ENCODE assay signal across 15 cellular contexts in genomic region chr11:119377112-119377901, GRCh38. TPM values are rescaled to one million over a fixed set of nuclear protein-coding genes. Genes with fewer than 3 reads are reported as not detected.
A peak's percentile ranks its signal among the peaks of the same experiment; 100 is the strongest.
DNase-seq lines count a peak whose midpoint lies in the region; ATAC-seq and TF ChIP-seq lines count a peak whose summit lies in the region.
"Had no signal": no experiment of that assay in that cellular context is flagged by ENCODE, and none has a peak within 500 bp of the region (broad histone marks: within the 10 kb centered on the region; RNA-seq: fewer than 3 reads in every experiment).

No MANE protein-coding gene starts in this region.

- H3K79me2 ChIP-seq in H9 (ENCODE audit: insufficient read depth, low read length) (no peaks in the 10 kb centered on the region), hepatocyte (no peaks in the 10 kb centered on the region)

- H3K27me3 ChIP-seq in H9 (ENCODE audit: insufficient read depth, low read length) (peaks cover 3% of the 10 kb centered on the region; the same call in 1 of the 2 replicates), esophagus squamous epithelium (no peaks in the 10 kb centered on the region), hepatocyte (no peaks in the 10 kb centered on the region)

- intact Hi-C loops in esophagus squamous epithelium (cut with DNase I): no loop called here
- intact Hi-C loops in sciatic nerve (cut with DNase I): no loop called here
- intact Hi-C loops in activated naive CD4-positive, alpha-beta T cell treated with anti-CD3 and anti-CD28 coated beads for 36 hours (cut with micrococcal nuclease): no loop called here

- H3K36me3 ChIP-seq in esophagus squamous epithelium (no peaks in the 10 kb centered on the region), hepatocyte (replicated peaks; ENCODE audit: insufficient read depth, low read depth) (no peaks in the 10 kb centered on the region)

- H4K91ac ChIP-seq in H9 (ENCODE audit: insufficient read length, low read depth, low read length): no peak overlapping the region

- no peak overlapping the region for H3T11ph ChIP-seq in H9 (ENCODE audit: low read length)

- H2AFZ ChIP-seq in H9 (ENCODE audit: low read length) (no peak overlapping the region), hepatocyte (no peak overlapping the region)

- peak overlapping the region; percentile 18 for H3K18ac ChIP-seq in H9 (ENCODE audit: insufficient read length, low read depth, low read length)

- peaks cover 15% of the 10 kb centered on the region for H3K27me3 Mint-ChIP-seq in H9 (ENCODE audit: low read depth)
- H3K27me3 Mint-ChIP-seq in activated naive CD4-positive, alpha-beta T cell treated with anti-CD3 and anti-CD28 coated beads for 36 hours (ENCODE audit: low read depth): no peaks in the 10 kb centered on the region

- no peak overlapping the region for H2BK120ac ChIP-seq in H9 (ENCODE audit: low read depth, low read length, poor library complexity, severe bottlenecking)

- WGBS in H9 (ENCODE audit: extremely low coverage, insufficient read length, low lambda C conversion rate): no CpG with 5 or more reads among the region's 12 CpGs
- 33 to 59% methylated on average over 6 to 9 of the region's 12 CpGs for WGBS in esophagus squamous epithelium, 2 donors
- WGBS in hepatocyte (ENCODE audit: low lambda C conversion rate, missing lambda C conversion rate): 71% methylated on average over 12 of the region's 12 CpGs

- TF ChIP-seq POLR2A in esophagus squamous epithelium (IDR thresholded peaks at IDR 0.05): no peak

- H3K14ac ChIP-seq in H9 (ENCODE audit: insufficient read depth, low read length): no peak overlapping the region

- H4K20me1 ChIP-seq in H9 (ENCODE audit: control insufficient read depth, insufficient read depth, insufficient read length) (no peaks in the 10 kb centered on the region), hepatocyte (ENCODE audit: insufficient read depth, poor library complexity, severe bottlenecking) (no peaks in the 10 kb centered on the region)

- H2BK5ac ChIP-seq in H9 (ENCODE audit: insufficient read length, low read length): no peak overlapping the region

- no peak overlapping the region for H4K5ac ChIP-seq in H9 (ENCODE audit: insufficient read length, low read depth, low read length)

- no peaks in the 10 kb centered on the region for H3K9me2 ChIP-seq in hepatocyte (replicated peaks; ENCODE audit: insufficient read depth)

- H2BK12ac ChIP-seq in H9 (ENCODE audit: insufficient read length, low read depth, low read length): no peak overlapping the region

- no peak overlapping the region for H3K56ac ChIP-seq in H9 (ENCODE audit: insufficient read length, low read depth, low read length)

- peaks cover 15% of the 10 kb centered on the region for H3K23me2 ChIP-seq in H9 (ENCODE audit: insufficient read length, low read depth, low read length, poor library complexity, severe bottlenecking)

- no peak overlapping the region for H4K8ac ChIP-seq in H9 (replicated peaks; ENCODE audit: insufficient read length, low read depth, low read length)

- H3K79me1 ChIP-seq in H9 (ENCODE audit: insufficient read depth, low read depth, low read length, poor library complexity, severe bottlenecking): no peaks in the 10 kb centered on the region

- peak overlapping the region in 2 of 3 experiments; percentile 52 to 90; a peak in 3 of 7 replicates for H3K27ac Mint-ChIP-seq in H9
- no peak overlapping the region for H3K27ac Mint-ChIP-seq in activated naive CD4-positive, alpha-beta T cell treated with anti-CD3 and anti-CD28 coated beads for 36 hours
- H3K27ac Mint-ChIP-seq: activated B cell treated with CpG ODN at 0.5 μM for 24 hours; activated T-helper 1 cell treated with anti-CD3 and anti-CD28 coated beads, Interleukin-12 subunit alpha, Interleukin-12 subunit beta, Interleukin-2, Interleukin-4 antibody, amounts not matched to agents 30 ng/mL and 10 ng/mL and 1 ng/mL, durations not matched to agents 14 hours and 24 hours and 36 hours had no signal

- H3K23ac ChIP-seq in H9 (ENCODE audit: insufficient read length, low read depth, low read length): no peak overlapping the region

- no peak overlapping the region for H3K4me3 Mint-ChIP-seq in H9
- no peak overlapping the region for H3K4me3 Mint-ChIP-seq in activated naive CD4-positive, alpha-beta T cell treated with anti-CD3 and anti-CD28 coated beads for 36 hours
- H3K4me3 Mint-ChIP-seq: activated B cell treated with CpG ODN at 0.5 μM for 24 hours; activated T-helper 1 cell treated with anti-CD3 and anti-CD28 coated beads, Interleukin-12 subunit alpha, Interleukin-12 subunit beta, Interleukin-2, Interleukin-4 antibody, amounts not matched to agents 30 ng/mL and 10 ng/mL and 1 ng/mL, durations not matched to agents 14 hours and 24 hours and 36 hours; HFFc6 had no signal

- no peak overlapping the region for H2AK5ac ChIP-seq in H9 (ENCODE audit: insufficient read length, low read length)

- DNase-seq in H9 (no peak), NCI-H69 (lab: John Stamatoyannopoulos, UW) (peak; percentile 47), esophagus squamous epithelium (lab: John Stamatoyannopoulos, UW) (no peak), sciatic nerve (ENCODE audit: low spot score) (peak; percentile 57), hepatocyte (ENCODE audit: low spot score) (no peak)
- DNase-seq in activated naive CD4-positive, alpha-beta T cell treated with anti-CD3 and anti-CD28 coated beads for 36 hours: no peak
- no peak for DNase-seq in activated CD8-positive, alpha-beta memory T cell treated with anti-CD3 and anti-CD28 coated beads, Interleukin-2, amount 50 U/mL, for 4 hours
- DNase-seq: activated B cell treated with CpG ODN at 0.5 μM for 24 hours, Calu3, HFFc6, NCI-H510A had no signal

- peaks cover 3% of the 10 kb centered on the region; the same call in 1 of the 2 replicates for H3K4me1 ChIP-seq in H9 (ENCODE audit: insufficient read depth, low read length)
- H3K4me1 ChIP-seq in esophagus squamous epithelium: peaks cover 17 to 81% (median 45%) of the 10 kb centered on the region in 3 donors
- peaks cover 20% of the 10 kb centered on the region for H3K4me1 ChIP-seq in hepatocyte (ENCODE audit: insufficient read depth)

- TF ChIP-seq CTCF in H9 (conservative IDR thresholded peaks at IDR 0.05) (no peak), esophagus squamous epithelium (IDR thresholded peaks at IDR 0.05) (no peak), hepatocyte (IDR thresholded peaks at IDR 0.05; ENCODE audit: poor library complexity) (no peak)

- H3K4me3 ChIP-seq in esophagus squamous epithelium: no peak overlapping the region
- H3K4me3 ChIP-seq in hepatocyte: no peak overlapping the region

- no peak overlapping the region for H3K4ac ChIP-seq in H9 (ENCODE audit: low read depth, low read length)

- H2BK20ac ChIP-seq in H9 (ENCODE audit: low read depth, low read length, poor library complexity, severe bottlenecking): no peak overlapping the region

- H2BK15ac ChIP-seq in H9 (ENCODE audit: low read depth, low read length): no peak overlapping the region

- peaks cover 0 to 3% (median 0%) of the 10 kb centered on the region in 3 experiments; a peak in 1 of 7 replicates for H3K36me3 Mint-ChIP-seq in H9 (ENCODE audit: insufficient read depth in 1 of 3, low read depth in 3 of 3)
- no peaks in the 10 kb centered on the region for H3K36me3 Mint-ChIP-seq in activated naive CD4-positive, alpha-beta T cell treated with anti-CD3 and anti-CD28 coated beads for 36 hours (ENCODE audit: low read depth)

- H3K9me3 ChIP-seq in H9 (ENCODE audit: control insufficient read depth, low read depth, low read length): no peaks in the 10 kb centered on the region
- H3K9me3 ChIP-seq in esophagus squamous epithelium: no peaks in the 10 kb centered on the region
- H3K9me3 ChIP-seq in hepatocyte (ENCODE audit: low read depth): no peaks in the 10 kb centered on the region

- H3K4me2 ChIP-seq in H9 (ENCODE audit: insufficient read depth, insufficient read length, low read length): no peak overlapping the region
- H3K4me2 ChIP-seq in hepatocyte: no peak overlapping the region
- H3K4me2 ChIP-seq: KMS-11 had no signal

- CTCF ChIA-PET in activated naive CD4-positive, alpha-beta T cell treated with anti-CD3 and anti-CD28 coated beads for 36 hours (lab: Charles Lee): interaction anchor here (0.7 to 11.9 kb wide), 4 partner anchors 20 to 97 kb away, joined by 3 to 132 read pairs (median 11); no protein-coding TSS in a partner anchor

- ATAC-seq in sciatic nerve: no peak
- no peak for ATAC-seq in HG02610 (IDR thresholded peaks at IDR 0.05; ENCODE audit: unreplicated experiment)

- no peak overlapping the region for H3K9ac ChIP-seq in H9 (ENCODE audit: extremely low read depth, insufficient read length, low read length)
- H3K9ac ChIP-seq: KMS-11 had no signal

- peaks cover 60 to 70% of the 10 kb centered on the region in 2 experiments for H3K4me1 Mint-ChIP-seq in H9
- H3K4me1 Mint-ChIP-seq in activated naive CD4-positive, alpha-beta T cell treated with anti-CD3 and anti-CD28 coated beads for 36 hours (ENCODE audit: low read depth): peaks cover 9% of the 10 kb centered on the region
- H3K4me1 Mint-ChIP-seq: activated B cell treated with CpG ODN at 0.5 μM for 24 hours had no signal

- no peaks in the 10 kb centered on the region; a peak in 1 of 5 replicates for H3K9me3 Mint-ChIP-seq in H9
- no peaks in the 10 kb centered on the region for H3K9me3 Mint-ChIP-seq in activated naive CD4-positive, alpha-beta T cell treated with anti-CD3 and anti-CD28 coated beads for 36 hours
- H3K9me3 Mint-ChIP-seq: activated B cell treated with CpG ODN at 0.5 μM for 24 hours; activated T-helper 1 cell treated with anti-CD3 and anti-CD28 coated beads, Interleukin-12 subunit alpha, Interleukin-12 subunit beta, Interleukin-2, Interleukin-4 antibody, amounts not matched to agents 30 ng/mL and 10 ng/mL and 1 ng/mL, durations not matched to agents 14 hours and 24 hours and 36 hours; HFFc6 had no signal

- H3K27ac ChIP-seq in H9 (ENCODE audit: insufficient read length, low read depth, low read length): no peak overlapping the region
- H3K27ac ChIP-seq in esophagus squamous epithelium: peak overlapping the region in 3 of 4 donors; percentile 17 to 87 (median 75)
- no peak overlapping the region for H3K27ac ChIP-seq in hepatocyte
- H3K27ac ChIP-seq: KMS-11 had no signal

RNA-seq across cellular contexts. Expression of gene USP2, which starts 4.2 kb away (rescaled TPM):
- total RNA-seq in H9 (2021) (5.7 and 7.6 TPM in 2 replicates), esophagus squamous epithelium (1 to 10 TPM; 1.9 to 9.6 (median 4.8) TPM), sciatic nerve (13.7 TPM), hepatocyte (7.3 and 8.1 TPM in 2 replicates)
- 23.5 and 35.7 TPM in 2 replicates for polyA plus RNA-seq in hepatocyte
- total RNA-seq in activated naive CD4-positive, alpha-beta T cell treated with anti-CD3 and anti-CD28 coated beads for 36 hours: under 1 TPM; 0.35 to 0.57 TPM

RNA-seq across cellular contexts. Expression of gene MFRP, which starts 30.8 kb away (rescaled TPM):
- total RNA-seq in H9 (2021): not detected in 2 replicates
- not detected for total RNA-seq in esophagus squamous epithelium
- total RNA-seq in sciatic nerve: not detected
- 0.08 TPM in 1 of 2 replicates, not detected in the other for total RNA-seq in hepatocyte
- not detected in 2 replicates for polyA plus RNA-seq in hepatocyte
- total RNA-seq in activated naive CD4-positive, alpha-beta T cell treated with anti-CD3 and anti-CD28 coated beads for 36 hours: not detected
- total RNA-seq: activated B cell treated with CpG ODN at 0.5 μM for 24 hours; activated T-helper 1 cell treated with anti-CD3 and anti-CD28 coated beads, Interleukin-12 subunit alpha, Interleukin-12 subunit beta, Interleukin-2, Interleukin-4 antibody, amounts not matched to agents 30 ng/mL and 10 ng/mL and 1 ng/mL, durations not matched to agents 14 hours and 24 hours and 36 hours; Calu3; HFFc6; kidney epithelial cell had no signal

RNA-seq across cellular contexts. Expression of gene C1QTNF5, which starts 36.6 kb away (rescaled TPM):
- total RNA-seq in H9 (2021) (0.33 and 0.59 TPM in 2 replicates), esophagus squamous epithelium (10 to 100 TPM in 2 of 4 donors, 1 to 10 TPM in 2; 5.3 to 18.8 (median 10.3) TPM), sciatic nerve (27.7 TPM), hepatocyte (12.5 and 13.7 TPM in 2 replicates)
- polyA plus RNA-seq in hepatocyte: 18.0 and 23.6 TPM in 2 replicates
- total RNA-seq in activated naive CD4-positive, alpha-beta T cell treated with anti-CD3 and anti-CD28 coated beads for 36 hours: not detected
- total RNA-seq: activated B cell treated with CpG ODN at 0.5 μM for 24 hours; activated T-helper 1 cell treated with anti-CD3 and anti-CD28 coated beads, Interleukin-12 subunit alpha, Interleukin-12 subunit beta, Interleukin-2, Interleukin-4 antibody, amounts not matched to agents 30 ng/mL and 10 ng/mL and 1 ng/mL, durations not matched to agents 14 hours and 24 hours and 36 hours; Calu3 had no signal

RNA-seq across cellular contexts. Expression of gene RNF26, which starts 43.0 kb away (rescaled TPM):
- total RNA-seq in H9 (2021) (56.2 and 57.6 TPM in 2 replicates), esophagus squamous epithelium (10 to 100 TPM; 10.5 to 17.9 (median 12.2) TPM), sciatic nerve (17.4 TPM), hepatocyte (15.5 and 15.8 TPM in 2 replicates)
- 35.5 and 46.9 TPM in 2 replicates for polyA plus RNA-seq in hepatocyte
- 10 to 100 TPM; 46.1 to 47.0 TPM for total RNA-seq in activated naive CD4-positive, alpha-beta T cell treated with anti-CD3 and anti-CD28 coated beads for 36 hours

RNA-seq across cellular contexts. Expression of gene THY1, which starts 45.7 kb away (rescaled TPM):
- total RNA-seq in H9 (2021) (176 and 184 TPM in 2 replicates), esophagus squamous epithelium (1 to 10 TPM in 3 of 4 donors, under 1 TPM in 1; 0.57 to 7.6 (median 2.9) TPM), sciatic nerve (3.8 TPM), hepatocyte (43.3 and 52.1 TPM in 2 replicates)
- polyA plus RNA-seq in hepatocyte: 117 and 156 TPM in 2 replicates
- total RNA-seq in activated naive CD4-positive, alpha-beta T cell treated with anti-CD3 and anti-CD28 coated beads for 36 hours: under 1 TPM; 0.07 to 0.17 TPM
- total RNA-seq: activated B cell treated with CpG ODN at 0.5 μM for 24 hours, Calu3 had no signal

Comparison
In these comparisons a context has a peak if more than half of its experiments do, and no peak if none do; other contexts are left out.
1. DNase-seq: peak in NCI-H69 (single experiment) and sciatic nerve (single experiment); none in H9 (single experiment), esophagus squamous epithelium (single experiment), hepatocyte (single experiment), activated naive CD4-positive, alpha-beta T cell treated with anti-CD3 and anti-CD28 coated beads for 36 hours (single experiment) and activated CD8-positive, alpha-beta memory T cell treated with anti-CD3 and anti-CD28 coated beads, Interleukin-2, amount 50 U/mL, for 4 hours (single experiment).
2. H3K27ac ChIP-seq: peak in esophagus squamous epithelium (3 of 4); none in H9 (single experiment) and hepatocyte (single experiment).